ENCODE assay signal across 18 cellular contexts in the genomic region with DNA sequence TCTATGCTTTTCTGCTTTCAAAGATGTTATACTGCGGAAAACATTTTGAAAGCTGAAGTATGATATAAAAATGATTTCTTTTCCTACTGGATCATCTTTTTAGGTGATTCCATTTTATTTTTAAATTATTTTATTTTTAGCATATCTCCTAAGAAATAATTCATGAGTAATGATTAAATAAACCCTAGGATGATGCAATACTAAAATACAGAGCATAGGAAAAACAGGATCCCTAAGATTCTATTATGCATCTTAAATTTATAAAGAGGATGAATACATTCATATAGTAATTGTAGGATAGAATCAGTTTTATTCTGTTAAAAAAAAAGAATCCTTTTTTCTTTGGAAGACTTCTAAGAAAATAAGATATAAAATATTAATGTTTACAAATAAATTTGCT. TPM values are rescaled to one million over a fixed set of nuclear protein-coding genes. Genes with fewer than 3 reads are reported as not detected.
DNase-seq lines count a peak whose midpoint lies in the region; ATAC-seq, FAIRE-seq and TF ChIP-seq lines count a peak whose summit lies in the region.
"Had no signal": no experiment of that assay in that cellular context is flagged by ENCODE, and none has a peak within 500 bp of the region (broad histone marks: within the 10 kb centered on the region; RNA-seq: fewer than 3 reads in every experiment).

No MANE protein-coding gene starts in this region.

- H3K27me3 ChIP-seq in ACC112 (ENCODE audit: insufficient read depth, low read length) = no peaks in the 10 kb centered on the region

- peaks cover 23% of the 10 kb centered on the region for H3K9me3 Mint-ChIP-seq in chondrocyte (ENCODE audit: low read depth)
- H3K9me3 Mint-ChIP-seq in activated T-cell treated with anti-CD3 and anti-CD28 coated beads, Interleukin-2, amount 50 U/mL, for 72 hours = peaks cover 0 to 15% of the 10 kb centered on the region in 2 donors

- in situ Hi-C loops in GM13977 (cut with MboI; ENCODE audit: low pct_unique_long_range_greater_than_20kb, low sequenced_read_pairs, unreplicated experiment) = no loop called here

- H3K36me3 ChIP-seq in ACC112 (ENCODE audit: insufficient read depth, low read length) = peaks cover 18% of the 10 kb centered on the region
- peaks cover 28% of the 10 kb centered on the region for H3K36me3 ChIP-seq in SK-N-MC (ENCODE audit: insufficient read depth, low read length)

- H3K4me3 ChIP-seq in ACC112 (ENCODE audit: low read depth, low read length) = 0 out of 2 replicates have a peak overlapping the region, but pooled peaks have one; percentile 6
- no peak overlapping the region for H3K4me3 ChIP-seq in SK-N-MC

- H3K4me1 Mint-ChIP-seq in chondrocyte (ENCODE audit: low read depth) = peaks cover 26% of the 10 kb centered on the region
- H3K4me1 Mint-ChIP-seq in activated T-cell treated with anti-CD3 and anti-CD28 coated beads, Interleukin-2, amount 50 U/mL, for 72 hours (ENCODE audit: low read depth) = peaks cover 83% of the 10 kb centered on the region

- H3K27ac ChIP-seq in ACC112 (ENCODE audit: low read depth, low read length) = peak overlapping the region; percentile 69
- H3K27ac ChIP-seq in SK-N-MC = peak overlapping the region; percentile 49

- H3K79me2 ChIP-seq in ACC112 (ENCODE audit: control insufficient read depth, insufficient read depth, low read length, unreplicated experiment) = peaks cover 80% of the 10 kb centered on the region

- peak; percentile 32 for FAIRE-seq in A204.1 (lab: Jason Lieb, UNC)

- TF ChIP-seq CTCF in chondrocyte (IDR thresholded peaks at IDR 0.05) (no peak), GM13977 (IDR thresholded peaks at IDR 0.05; ENCODE audit: extremely low read depth, insufficient read depth, missing control alignments) (no peak)

- ATAC-seq in activated T-cell treated with anti-CD3 and anti-CD28 coated beads, Interleukin-2, amount 50 U/mL, for 72 hours (replicated peaks in 1 of 2) = no peak
- ATAC-seq: SK-N-SH treated with all-trans-retinoic acid at 6 μM for 48 hours had no signal

- H3K9ac ChIP-seq in SK-N-MC (ENCODE audit: insufficient read length) = no peak overlapping the region

- peaks cover 14% of the 10 kb centered on the region for H3K36me3 Mint-ChIP-seq in chondrocyte (ENCODE audit: low read depth)
- H3K36me3 Mint-ChIP-seq in activated T-cell treated with anti-CD3 and anti-CD28 coated beads, Interleukin-2, amount 50 U/mL, for 72 hours (ENCODE audit: insufficient read depth in 2 of 2) = peaks cover 16 to 24% of the 10 kb centered on the region in 2 donors

- H3K27me3 Mint-ChIP-seq in chondrocyte (ENCODE audit: low read depth) = no peaks in the 10 kb centered on the region
- H3K27me3 Mint-ChIP-seq in activated T-cell treated with anti-CD3 and anti-CD28 coated beads, Interleukin-2, amount 50 U/mL, for 72 hours (ENCODE audit: low read depth) = no peaks in the 10 kb centered on the region

- H3K4me3 Mint-ChIP-seq in chondrocyte (ENCODE audit: unreplicated experiment) = no peak overlapping the region
- no peak overlapping the region for H3K4me3 Mint-ChIP-seq in activated T-cell treated with anti-CD3 and anti-CD28 coated beads, Interleukin-2, amount 50 U/mL, for 72 hours
- H3K4me3 Mint-ChIP-seq: CD14-positive monocyte, H9 had no signal

- peaks cover 15% of the 10 kb centered on the region for H3K4me1 ChIP-seq in ACC112 (ENCODE audit: control insufficient read depth, insufficient read depth, low read length, unreplicated experiment)

- H3K27ac Mint-ChIP-seq in chondrocyte (ENCODE audit: unreplicated experiment) = peak overlapping the region; percentile 73
- H3K27ac Mint-ChIP-seq in activated T-cell treated with anti-CD3 and anti-CD28 coated beads, Interleukin-2, amount 50 U/mL, for 72 hours = no peak overlapping the region

- DNase-seq in SK-N-MC (ENCODE audit: low read depth, low spot score) = no peak
- no peak for DNase-seq in chondrocyte (ENCODE audit: low spot score)
- DNase-seq in activated T-cell treated with anti-CD3 and anti-CD28 coated beads, Interleukin-2, amount 50 U/mL, for 72 hours = no peak
- DNase-seq in GM13977 (ENCODE audit: low spot score) = no peak
- no peak for DNase-seq in stimulated activated naive CD4-positive, alpha-beta T cell (lab: John Stamatoyannopoulos, UW)
- DNase-seq: DMS79 treated with DMSO at 0.1 percent for 48 hours, H9, KBM-7, NCI-H1105, NCI-H1694, NCI-H2081 treated with DMSO at 0.1 percent for 48 hours, NCI-H446 treated with DMSO at 0.1 percent for 48 hours, NCI-H748 treated with DMSO at 0.1 percent for 48 hours, SHP77 treated with DMSO at 0.1 percent for 48 hours had no signal

- H3K9me3 ChIP-seq in SK-N-MC (ENCODE audit: low read depth, low read length) = peaks cover 13% of the 10 kb centered on the region

- H2AFZ ChIP-seq in ACC112 (ENCODE audit: low read length, unreplicated experiment) = no peak overlapping the region

RNA-seq across cellular contexts. Expression of a gene that starts 10.9 kb away (rescaled TPM):
- total RNA-seq in chondrocyte = 26.5 to 35.5 TPM (median 26.5 TPM) in 3 replicates
- 10 to 100 TPM; 31.4 to 34.2 TPM for total RNA-seq in activated T-cell treated with anti-CD3 and anti-CD28 coated beads, Interleukin-2, amount 50 U/mL, for 72 hours

RNA-seq across cellular contexts. Expression of a gene that starts 11.1 kb away (rescaled TPM):
- total RNA-seq in chondrocyte = 28.8 to 36.5 TPM (median 36.2 TPM) in 3 replicates
- 10 to 100 TPM; 31.9 to 34.9 TPM for total RNA-seq in activated T-cell treated with anti-CD3 and anti-CD28 coated beads, Interleukin-2, amount 50 U/mL, for 72 hours
